1 cellular context compared by ENCODE assay signal in the genomic region with DNA sequence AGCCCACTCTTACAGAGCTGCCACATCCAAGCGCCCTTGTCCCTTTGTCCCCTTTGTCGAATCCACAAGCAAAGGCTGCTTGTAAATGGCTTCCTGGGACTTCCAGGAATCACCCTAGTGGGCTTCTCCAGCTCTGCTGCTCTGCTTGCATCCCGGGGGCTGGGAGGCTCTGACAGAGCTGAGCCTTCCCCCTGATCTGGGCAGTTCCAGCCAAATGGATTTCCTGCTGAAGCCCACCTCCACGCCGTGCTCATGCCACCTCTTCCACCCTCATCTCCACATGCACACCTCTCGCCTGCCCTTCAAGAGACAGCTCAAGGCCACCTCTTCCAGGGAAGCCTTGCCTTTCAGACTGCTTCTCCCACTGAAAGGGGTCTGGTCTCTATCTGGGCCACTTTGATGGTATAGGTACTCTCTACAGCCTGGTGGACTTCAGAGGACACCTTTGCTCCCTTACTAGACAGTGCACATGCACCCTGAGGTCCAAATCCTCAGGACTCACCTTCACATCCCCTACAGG.
TF ChIP-seq lines count a peak whose summit lies in the region.

No MANE protein-coding gene starts in this region.

TF ChIP-seq in H1, 55 proteins besides CTCF, POLR2A, EP300 and RAD21:
- TF ChIP-seq, protein P1, sequence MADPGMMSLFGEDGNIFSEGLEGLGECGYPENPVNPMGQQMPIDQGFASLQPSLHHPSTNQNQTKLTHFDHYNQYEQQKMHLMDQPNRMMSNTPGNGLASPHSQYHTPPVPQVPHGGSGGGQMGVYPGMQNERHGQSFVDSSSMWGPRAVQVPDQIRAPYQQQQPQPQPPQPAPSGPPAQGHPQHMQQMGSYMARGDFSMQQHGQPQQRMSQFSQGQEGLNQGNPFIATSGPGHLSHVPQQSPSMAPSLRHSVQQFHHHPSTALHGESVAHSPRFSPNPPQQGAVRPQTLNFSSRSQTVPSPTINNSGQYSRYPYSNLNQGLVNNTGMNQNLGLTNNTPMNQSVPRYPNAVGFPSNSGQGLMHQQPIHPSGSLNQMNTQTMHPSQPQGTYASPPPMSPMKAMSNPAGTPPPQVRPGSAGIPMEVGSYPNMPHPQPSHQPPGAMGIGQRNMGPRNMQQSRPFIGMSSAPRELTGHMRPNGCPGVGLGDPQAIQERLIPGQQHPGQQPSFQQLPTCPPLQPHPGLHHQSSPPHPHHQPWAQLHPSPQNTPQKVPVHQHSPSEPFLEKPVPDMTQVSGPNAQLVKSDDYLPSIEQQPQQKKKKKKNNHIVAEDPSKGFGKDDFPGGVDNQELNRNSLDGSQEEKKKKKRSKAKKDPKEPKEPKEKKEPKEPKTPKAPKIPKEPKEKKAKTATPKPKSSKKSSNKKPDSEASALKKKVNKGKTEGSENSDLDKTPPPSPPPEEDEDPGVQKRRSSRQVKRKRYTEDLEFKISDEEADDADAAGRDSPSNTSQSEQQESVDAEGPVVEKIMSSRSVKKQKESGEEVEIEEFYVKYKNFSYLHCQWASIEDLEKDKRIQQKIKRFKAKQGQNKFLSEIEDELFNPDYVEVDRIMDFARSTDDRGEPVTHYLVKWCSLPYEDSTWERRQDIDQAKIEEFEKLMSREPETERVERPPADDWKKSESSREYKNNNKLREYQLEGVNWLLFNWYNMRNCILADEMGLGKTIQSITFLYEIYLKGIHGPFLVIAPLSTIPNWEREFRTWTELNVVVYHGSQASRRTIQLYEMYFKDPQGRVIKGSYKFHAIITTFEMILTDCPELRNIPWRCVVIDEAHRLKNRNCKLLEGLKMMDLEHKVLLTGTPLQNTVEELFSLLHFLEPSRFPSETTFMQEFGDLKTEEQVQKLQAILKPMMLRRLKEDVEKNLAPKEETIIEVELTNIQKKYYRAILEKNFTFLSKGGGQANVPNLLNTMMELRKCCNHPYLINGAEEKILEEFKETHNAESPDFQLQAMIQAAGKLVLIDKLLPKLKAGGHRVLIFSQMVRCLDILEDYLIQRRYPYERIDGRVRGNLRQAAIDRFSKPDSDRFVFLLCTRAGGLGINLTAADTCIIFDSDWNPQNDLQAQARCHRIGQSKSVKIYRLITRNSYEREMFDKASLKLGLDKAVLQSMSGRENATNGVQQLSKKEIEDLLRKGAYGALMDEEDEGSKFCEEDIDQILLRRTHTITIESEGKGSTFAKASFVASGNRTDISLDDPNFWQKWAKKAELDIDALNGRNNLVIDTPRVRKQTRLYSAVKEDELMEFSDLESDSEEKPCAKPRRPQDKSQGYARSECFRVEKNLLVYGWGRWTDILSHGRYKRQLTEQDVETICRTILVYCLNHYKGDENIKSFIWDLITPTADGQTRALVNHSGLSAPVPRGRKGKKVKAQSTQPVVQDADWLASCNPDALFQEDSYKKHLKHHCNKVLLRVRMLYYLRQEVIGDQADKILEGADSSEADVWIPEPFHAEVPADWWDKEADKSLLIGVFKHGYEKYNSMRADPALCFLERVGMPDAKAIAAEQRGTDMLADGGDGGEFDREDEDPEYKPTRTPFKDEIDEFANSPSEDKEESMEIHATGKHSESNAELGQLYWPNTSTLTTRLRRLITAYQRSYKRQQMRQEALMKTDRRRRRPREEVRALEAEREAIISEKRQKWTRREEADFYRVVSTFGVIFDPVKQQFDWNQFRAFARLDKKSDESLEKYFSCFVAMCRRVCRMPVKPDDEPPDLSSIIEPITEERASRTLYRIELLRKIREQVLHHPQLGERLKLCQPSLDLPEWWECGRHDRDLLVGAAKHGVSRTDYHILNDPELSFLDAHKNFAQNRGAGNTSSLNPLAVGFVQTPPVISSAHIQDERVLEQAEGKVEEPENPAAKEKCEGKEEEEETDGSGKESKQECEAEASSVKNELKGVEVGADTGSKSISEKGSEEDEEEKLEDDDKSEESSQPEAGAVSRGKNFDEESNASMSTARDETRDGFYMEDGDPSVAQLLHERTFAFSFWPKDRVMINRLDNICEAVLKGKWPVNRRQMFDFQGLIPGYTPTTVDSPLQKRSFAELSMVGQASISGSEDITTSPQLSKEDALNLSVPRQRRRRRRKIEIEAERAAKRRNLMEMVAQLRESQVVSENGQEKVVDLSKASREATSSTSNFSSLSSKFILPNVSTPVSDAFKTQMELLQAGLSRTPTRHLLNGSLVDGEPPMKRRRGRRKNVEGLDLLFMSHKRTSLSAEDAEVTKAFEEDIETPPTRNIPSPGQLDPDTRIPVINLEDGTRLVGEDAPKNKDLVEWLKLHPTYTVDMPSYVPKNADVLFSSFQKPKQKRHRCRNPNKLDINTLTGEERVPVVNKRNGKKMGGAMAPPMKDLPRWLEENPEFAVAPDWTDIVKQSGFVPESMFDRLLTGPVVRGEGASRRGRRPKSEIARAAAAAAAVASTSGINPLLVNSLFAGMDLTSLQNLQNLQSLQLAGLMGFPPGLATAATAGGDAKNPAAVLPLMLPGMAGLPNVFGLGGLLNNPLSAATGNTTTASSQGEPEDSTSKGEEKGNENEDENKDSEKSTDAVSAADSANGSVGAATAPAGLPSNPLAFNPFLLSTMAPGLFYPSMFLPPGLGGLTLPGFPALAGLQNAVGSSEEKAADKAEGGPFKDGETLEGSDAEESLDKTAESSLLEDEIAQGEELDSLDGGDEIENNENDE (IDR thresholded peaks at IDR 0.05; ENCODE audit: insufficient replicate concordance, low read length) = no peak
